In the genomic region with DNA sequence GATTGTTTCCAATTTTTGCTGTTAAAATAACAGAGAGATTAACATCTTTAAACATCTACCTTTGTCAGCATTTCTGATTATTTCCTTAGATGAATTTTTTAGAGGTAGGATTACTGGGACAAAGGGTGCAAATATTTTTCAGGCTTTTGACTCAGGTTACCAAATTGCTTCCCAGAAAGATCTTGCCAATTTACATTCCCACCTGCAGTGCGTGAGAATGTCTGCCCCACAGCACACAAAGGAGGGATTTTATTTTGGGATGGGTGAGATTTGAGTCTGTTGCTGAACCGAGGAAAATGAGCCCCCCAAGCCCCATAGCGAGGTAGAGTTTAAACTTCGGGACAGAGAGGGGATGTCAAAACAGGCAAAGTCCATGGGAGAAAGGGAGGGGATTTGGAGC, we compare ENCODE assay signal across 2 cellular contexts.
TF ChIP-seq lines count a peak whose summit lies in the region.

No MANE protein-coding gene starts in this region.

TF ChIP-seq in GM23338, 12 proteins besides CTCF, POLR2A, EP300 and RAD21 (continues in another document):
- TF ChIP-seq, protein P1, sequence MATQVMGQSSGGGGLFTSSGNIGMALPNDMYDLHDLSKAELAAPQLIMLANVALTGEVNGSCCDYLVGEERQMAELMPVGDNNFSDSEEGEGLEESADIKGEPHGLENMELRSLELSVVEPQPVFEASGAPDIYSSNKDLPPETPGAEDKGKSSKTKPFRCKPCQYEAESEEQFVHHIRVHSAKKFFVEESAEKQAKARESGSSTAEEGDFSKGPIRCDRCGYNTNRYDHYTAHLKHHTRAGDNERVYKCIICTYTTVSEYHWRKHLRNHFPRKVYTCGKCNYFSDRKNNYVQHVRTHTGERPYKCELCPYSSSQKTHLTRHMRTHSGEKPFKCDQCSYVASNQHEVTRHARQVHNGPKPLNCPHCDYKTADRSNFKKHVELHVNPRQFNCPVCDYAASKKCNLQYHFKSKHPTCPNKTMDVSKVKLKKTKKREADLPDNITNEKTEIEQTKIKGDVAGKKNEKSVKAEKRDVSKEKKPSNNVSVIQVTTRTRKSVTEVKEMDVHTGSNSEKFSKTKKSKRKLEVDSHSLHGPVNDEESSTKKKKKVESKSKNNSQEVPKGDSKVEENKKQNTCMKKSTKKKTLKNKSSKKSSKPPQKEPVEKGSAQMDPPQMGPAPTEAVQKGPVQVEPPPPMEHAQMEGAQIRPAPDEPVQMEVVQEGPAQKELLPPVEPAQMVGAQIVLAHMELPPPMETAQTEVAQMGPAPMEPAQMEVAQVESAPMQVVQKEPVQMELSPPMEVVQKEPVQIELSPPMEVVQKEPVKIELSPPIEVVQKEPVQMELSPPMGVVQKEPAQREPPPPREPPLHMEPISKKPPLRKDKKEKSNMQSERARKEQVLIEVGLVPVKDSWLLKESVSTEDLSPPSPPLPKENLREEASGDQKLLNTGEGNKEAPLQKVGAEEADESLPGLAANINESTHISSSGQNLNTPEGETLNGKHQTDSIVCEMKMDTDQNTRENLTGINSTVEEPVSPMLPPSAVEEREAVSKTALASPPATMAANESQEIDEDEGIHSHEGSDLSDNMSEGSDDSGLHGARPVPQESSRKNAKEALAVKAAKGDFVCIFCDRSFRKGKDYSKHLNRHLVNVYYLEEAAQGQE (IDR thresholded peaks at IDR 0.05; ENCODE audit: unreplicated experiment), result no peak
- TF ChIP-seq, protein P2, sequence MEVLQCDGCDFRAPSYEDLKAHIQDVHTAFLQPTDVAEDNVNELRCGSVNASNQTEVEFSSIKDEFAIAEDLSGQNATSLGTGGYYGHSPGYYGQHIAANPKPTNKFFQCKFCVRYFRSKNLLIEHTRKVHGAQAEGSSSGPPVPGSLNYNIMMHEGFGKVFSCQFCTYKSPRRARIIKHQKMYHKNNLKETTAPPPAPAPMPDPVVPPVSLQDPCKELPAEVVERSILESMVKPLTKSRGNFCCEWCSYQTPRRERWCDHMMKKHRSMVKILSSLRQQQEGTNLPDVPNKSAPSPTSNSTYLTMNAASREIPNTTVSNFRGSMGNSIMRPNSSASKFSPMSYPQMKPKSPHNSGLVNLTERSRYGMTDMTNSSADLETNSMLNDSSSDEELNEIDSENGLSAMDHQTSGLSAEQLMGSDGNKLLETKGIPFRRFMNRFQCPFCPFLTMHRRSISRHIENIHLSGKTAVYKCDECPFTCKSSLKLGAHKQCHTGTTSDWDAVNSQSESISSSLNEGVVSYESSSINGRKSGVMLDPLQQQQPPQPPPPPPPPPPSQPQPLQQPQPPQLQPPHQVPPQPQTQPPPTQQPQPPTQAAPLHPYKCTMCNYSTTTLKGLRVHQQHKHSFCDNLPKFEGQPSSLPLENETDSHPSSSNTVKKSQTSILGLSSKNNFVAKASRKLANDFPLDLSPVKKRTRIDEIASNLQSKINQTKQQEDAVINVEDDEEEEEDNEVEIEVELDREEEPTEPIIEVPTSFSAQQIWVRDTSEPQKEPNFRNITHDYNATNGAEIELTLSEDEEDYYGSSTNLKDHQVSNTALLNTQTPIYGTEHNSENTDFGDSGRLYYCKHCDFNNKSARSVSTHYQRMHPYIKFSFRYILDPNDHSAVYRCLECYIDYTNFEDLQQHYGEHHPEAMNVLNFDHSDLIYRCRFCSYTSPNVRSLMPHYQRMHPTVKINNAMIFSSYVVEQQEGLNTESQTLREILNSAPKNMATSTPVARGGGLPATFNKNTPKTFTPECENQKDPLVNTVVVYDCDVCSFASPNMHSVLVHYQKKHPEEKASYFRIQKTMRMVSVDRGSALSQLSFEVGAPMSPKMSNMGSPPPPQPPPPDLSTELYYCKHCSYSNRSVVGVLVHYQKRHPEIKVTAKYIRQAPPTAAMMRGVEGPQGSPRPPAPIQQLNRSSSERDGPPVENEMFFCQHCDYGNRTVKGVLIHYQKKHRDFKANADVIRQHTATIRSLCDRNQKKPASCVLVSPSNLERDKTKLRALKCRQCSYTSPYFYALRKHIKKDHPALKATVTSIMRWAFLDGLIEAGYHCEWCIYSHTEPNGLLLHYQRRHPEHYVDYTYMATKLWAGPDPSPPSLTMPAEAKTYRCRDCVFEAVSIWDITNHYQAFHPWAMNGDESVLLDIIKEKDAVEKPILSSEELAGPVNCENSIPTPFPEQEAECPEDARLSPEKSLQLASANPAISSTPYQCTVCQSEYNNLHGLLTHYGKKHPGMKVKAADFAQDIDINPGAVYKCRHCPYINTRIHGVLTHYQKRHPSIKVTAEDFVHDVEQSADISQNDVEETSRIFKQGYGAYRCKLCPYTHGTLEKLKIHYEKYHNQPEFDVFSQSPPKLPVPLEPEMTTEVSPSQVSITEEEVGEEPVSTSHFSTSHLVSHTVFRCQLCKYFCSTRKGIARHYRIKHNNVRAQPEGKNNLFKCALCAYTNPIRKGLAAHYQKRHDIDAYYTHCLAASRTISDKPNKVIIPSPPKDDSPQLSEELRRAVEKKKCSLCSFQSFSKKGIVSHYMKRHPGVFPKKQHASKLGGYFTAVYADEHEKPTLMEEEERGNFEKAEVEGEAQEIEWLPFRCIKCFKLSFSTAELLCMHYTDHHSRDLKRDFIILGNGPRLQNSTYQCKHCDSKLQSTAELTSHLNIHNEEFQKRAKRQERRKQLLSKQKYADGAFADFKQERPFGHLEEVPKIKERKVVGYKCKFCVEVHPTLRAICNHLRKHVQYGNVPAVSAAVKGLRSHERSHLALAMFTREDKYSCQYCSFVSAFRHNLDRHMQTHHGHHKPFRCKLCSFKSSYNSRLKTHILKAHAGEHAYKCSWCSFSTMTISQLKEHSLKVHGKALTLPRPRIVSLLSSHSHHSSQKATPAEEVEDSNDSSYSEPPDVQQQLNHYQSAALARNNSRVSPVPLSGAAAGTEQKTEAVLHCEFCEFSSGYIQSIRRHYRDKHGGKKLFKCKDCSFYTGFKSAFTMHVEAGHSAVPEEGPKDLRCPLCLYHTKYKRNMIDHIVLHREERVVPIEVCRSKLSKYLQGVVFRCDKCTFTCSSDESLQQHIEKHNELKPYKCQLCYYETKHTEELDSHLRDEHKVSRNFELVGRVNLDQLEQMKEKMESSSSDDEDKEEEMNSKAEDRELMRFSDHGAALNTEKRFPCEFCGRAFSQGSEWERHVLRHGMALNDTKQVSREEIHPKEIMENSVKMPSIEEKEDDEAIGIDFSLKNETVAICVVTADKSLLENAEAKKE (CRISPR knock-in tag; IDR thresholded peaks at IDR 0.05), result no peak
- TF ChIP-seq, protein P3, sequence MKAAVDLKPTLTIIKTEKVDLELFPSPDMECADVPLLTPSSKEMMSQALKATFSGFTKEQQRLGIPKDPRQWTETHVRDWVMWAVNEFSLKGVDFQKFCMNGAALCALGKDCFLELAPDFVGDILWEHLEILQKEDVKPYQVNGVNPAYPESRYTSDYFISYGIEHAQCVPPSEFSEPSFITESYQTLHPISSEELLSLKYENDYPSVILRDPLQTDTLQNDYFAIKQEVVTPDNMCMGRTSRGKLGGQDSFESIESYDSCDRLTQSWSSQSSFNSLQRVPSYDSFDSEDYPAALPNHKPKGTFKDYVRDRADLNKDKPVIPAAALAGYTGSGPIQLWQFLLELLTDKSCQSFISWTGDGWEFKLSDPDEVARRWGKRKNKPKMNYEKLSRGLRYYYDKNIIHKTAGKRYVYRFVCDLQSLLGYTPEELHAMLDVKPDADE (IDR thresholded peaks at IDR 0.05), result no peak
- TF ChIP-seq POLR2AphosphoS5 (IDR thresholded peaks at IDR 0.05; ENCODE audit: low read depth) (no peak), STAT1 (IDR thresholded peaks at IDR 0.05; ENCODE audit: unreplicated experiment) (no peak), EZH2phosphoT487 (IDR thresholded peaks at IDR 0.05; ENCODE audit: unreplicated experiment) (no peak), NANOG (IDR thresholded peaks at IDR 0.05; ENCODE audit: borderline replicate concordance) (no peak), ZNF331 (CRISPR knock-in tag; IDR thresholded peaks at IDR 0.05; ENCODE audit: low read depth) (no peak), ZNF114 (CRISPR knock-in tag; IDR thresholded peaks at IDR 0.05) (no peak), EZH2 (IDR thresholded peaks at IDR 0.05; ENCODE audit: low read depth, unreplicated experiment) (no peak)

TF ChIP-seq in Ishikawa, 13 proteins besides CTCF, POLR2A, EP300 and RAD21 (continued from another document):
- TF ChIP-seq, protein P1 (IDR thresholded peaks at IDR 0.05; ENCODE audit: low read depth), result no peak
- no peak for TF ChIP-seq CEBPB (IDR thresholded peaks at IDR 0.05)
- no peak for TF ChIP-seq CREB1 (IDR thresholded peaks at IDR 0.05; ENCODE audit: low read depth)
- TF ChIP-seq ZBTB7A (IDR thresholded peaks at IDR 0.05; ENCODE audit: low read depth), result no peak
- TF ChIP-seq, protein P4, sequence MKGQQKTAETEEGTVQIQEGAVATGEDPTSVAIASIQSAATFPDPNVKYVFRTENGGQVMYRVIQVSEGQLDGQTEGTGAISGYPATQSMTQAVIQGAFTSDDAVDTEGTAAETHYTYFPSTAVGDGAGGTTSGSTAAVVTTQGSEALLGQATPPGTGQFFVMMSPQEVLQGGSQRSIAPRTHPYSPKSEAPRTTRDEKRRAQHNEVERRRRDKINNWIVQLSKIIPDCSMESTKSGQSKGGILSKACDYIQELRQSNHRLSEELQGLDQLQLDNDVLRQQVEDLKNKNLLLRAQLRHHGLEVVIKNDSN (IDR thresholded peaks at IDR 0.05), result no peak
